32 cellular contexts compared by ENCODE assay signal in the genomic region with DNA sequence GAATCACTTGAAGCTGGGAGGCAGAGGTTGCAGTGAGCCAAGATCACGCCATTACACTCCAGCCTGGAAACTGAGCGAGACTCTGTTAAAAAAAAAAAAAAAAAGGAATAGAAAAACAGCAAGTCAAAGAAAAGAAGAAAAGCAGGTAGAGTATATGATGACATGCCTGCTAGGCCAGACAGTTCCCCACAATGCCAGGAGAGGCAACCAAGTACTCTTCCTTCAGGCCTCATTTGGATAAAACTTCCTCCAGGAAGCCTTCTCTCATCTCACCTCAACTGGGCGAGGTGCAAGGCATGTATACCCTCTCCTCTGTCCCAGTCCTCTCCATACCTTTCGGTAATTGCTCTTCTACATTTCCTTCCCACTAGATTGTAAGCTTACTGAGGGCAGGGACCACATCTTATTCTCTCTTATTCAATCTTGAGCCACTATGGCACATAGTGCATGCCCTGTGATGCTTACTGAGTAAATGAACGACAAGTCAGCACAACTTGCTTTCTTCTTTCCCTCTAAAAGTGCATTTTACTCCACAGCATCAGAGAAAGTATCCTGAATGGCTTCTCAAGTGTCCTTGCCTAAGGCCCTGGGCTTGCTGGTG.
"Had no signal": no experiment of that assay in that cellular context is flagged by ENCODE, and none has a peak within 500 bp of the region (broad histone marks: within the 10 kb centered on the region; RNA-seq: fewer than 3 reads in every experiment).

No MANE protein-coding gene starts in this region.

- H3K36me3 Mint-ChIP-seq: activated CD4-positive, alpha-beta memory T cell treated with anti-CD3 and anti-CD28 coated beads for 36 hours; activated naive CD4-positive, alpha-beta T cell treated with anti-CD3 and anti-CD28 coated beads, Interleukin-2, amount 10 ng/mL, durations not matched to agents 7 days and 5 days; activated naive CD4-positive, alpha-beta T cell treated with anti-CD3 and anti-CD28 coated beads, Interleukin-2, amount 50 U/mL, for 72 hours; activated naive CD8-positive, alpha-beta T cell treated with anti-CD3 and anti-CD28 coated beads, Interleukin-2, amount 10 ng/mL, durations not matched to agents 7 days and 5 days had no signal

- H3K4me1 ChIP-seq: ascending aorta, foreskin keratinocyte, gastrocnemius medialis had no signal

- ATAC-seq: activated CD4-positive, alpha-beta T cell treated with anti-CD3 and anti-CD28 coated beads for 36 hours; activated CD8-positive, alpha-beta memory T cell treated with anti-CD3 and anti-CD28 coated beads, Interleukin-2, amount 10 ng/mL, durations not matched to agents 7 days and 5 days; activated CD8-positive, alpha-beta T cell treated with anti-CD3 and anti-CD28 coated beads, Interleukin-2, amount 10 ng/mL, durations not matched to agents 7 days and 5 days; activated naive CD4-positive, alpha-beta T cell treated with anti-CD3 and anti-CD28 coated beads, Interleukin-2, amount 50 U/mL, for 72 hours; foreskin keratinocyte; gastrocnemius medialis; heart right ventricle; T-helper 17 cell had no signal

- H3K9me3 ChIP-seq: ascending aorta, esophagus muscularis mucosa, gastrocnemius medialis, heart right ventricle had no signal

- H3K4me3 Mint-ChIP-seq: activated CD4-positive, alpha-beta memory T cell treated with anti-CD3 and anti-CD28 coated beads for 36 hours; activated CD4-positive, alpha-beta T cell treated with anti-CD3 and anti-CD28 coated beads for 36 hours; activated CD4-positive, alpha-beta T cell treated with anti-CD3 and anti-CD28 coated beads, Interleukin-2, amount 10 ng/mL, durations not matched to agents 24 days and 14 days; activated CD8-positive, alpha-beta memory T cell treated with anti-CD3 and anti-CD28 coated beads, Interleukin-2, amount 10 ng/mL, durations not matched to agents 7 days and 5 days; activated CD8-positive, alpha-beta T cell treated with anti-CD3 and anti-CD28 coated beads, Interleukin-2, amount 10 ng/mL, durations not matched to agents 7 days and 5 days; activated naive CD4-positive, alpha-beta T cell treated with anti-CD3 and anti-CD28 coated beads, Interleukin-2, amount 10 ng/mL, durations not matched to agents 7 days and 5 days; activated naive CD8-positive, alpha-beta T cell treated with anti-CD3 and anti-CD28 coated beads, Interleukin-2, amount 10 ng/mL, durations not matched to agents 7 days and 5 days; T-helper 17 cell; T-helper 2 cell treated with Interferon-gamma antibody and Interleukin-4, amounts not matched to agents 5 μg/mL and 100 μg/mL, for 36 hours had no signal

- H3K27ac Mint-ChIP-seq: activated CD4-positive, alpha-beta memory T cell treated with anti-CD3 and anti-CD28 coated beads for 36 hours; activated CD4-positive, alpha-beta T cell treated with anti-CD3 and anti-CD28 coated beads for 36 hours; activated CD4-positive, alpha-beta T cell treated with anti-CD3 and anti-CD28 coated beads, Interleukin-2, amount 10 ng/mL, durations not matched to agents 24 days and 14 days; activated CD8-positive, alpha-beta memory T cell treated with anti-CD3 and anti-CD28 coated beads, Interleukin-2, amount 10 ng/mL, durations not matched to agents 7 days and 5 days; activated CD8-positive, alpha-beta T cell treated with anti-CD3 and anti-CD28 coated beads, Interleukin-2, amount 10 ng/mL, durations not matched to agents 7 days and 5 days; activated naive CD4-positive, alpha-beta T cell treated with anti-CD3 and anti-CD28 coated beads, Interleukin-2, amount 10 ng/mL, durations not matched to agents 7 days and 5 days; activated naive CD4-positive, alpha-beta T cell treated with anti-CD3 and anti-CD28 coated beads, Interleukin-2, amount 50 U/mL, for 72 hours; activated naive CD8-positive, alpha-beta T cell treated with anti-CD3 and anti-CD28 coated beads, Interleukin-2, amount 10 ng/mL, durations not matched to agents 7 days and 5 days; T-helper 17 cell; T-helper 2 cell treated with Interferon-gamma antibody and Interleukin-4, amounts not matched to agents 5 μg/mL and 100 μg/mL, for 36 hours had no signal

- H3K27me3 ChIP-seq: ascending aorta, brain microvascular endothelial cell, esophagus muscularis mucosa, foreskin keratinocyte, gastrocnemius medialis, heart right ventricle had no signal

- H3K9me3 Mint-ChIP-seq: activated CD4-positive, alpha-beta memory T cell treated with anti-CD3 and anti-CD28 coated beads for 36 hours; activated naive CD4-positive, alpha-beta T cell treated with anti-CD3 and anti-CD28 coated beads, Interleukin-2, amount 10 ng/mL, durations not matched to agents 7 days and 5 days; activated naive CD4-positive, alpha-beta T cell treated with anti-CD3 and anti-CD28 coated beads, Interleukin-2, amount 50 U/mL, for 72 hours; T-helper 2 cell treated with Interferon-gamma antibody and Interleukin-4, amounts not matched to agents 5 μg/mL and 100 μg/mL, for 36 hours had no signal

- H3K4me3 ChIP-seq: ascending aorta, esophagus muscularis mucosa, gastrocnemius medialis, heart right ventricle had no signal

- H3K27ac ChIP-seq: ascending aorta, brain microvascular endothelial cell, esophagus muscularis mucosa, foreskin keratinocyte, gastrocnemius medialis, heart right ventricle had no signal

- DNase-seq: activated CD4-positive, alpha-beta memory T cell treated with anti-CD3 and anti-CD28 coated beads for 36 hours; activated CD4-positive, alpha-beta T cell treated with anti-CD3 and anti-CD28 coated beads for 36 hours; activated CD4-positive, alpha-beta T cell treated with anti-CD3 and anti-CD28 coated beads, Interleukin-2, amount 10 ng/mL, durations not matched to agents 24 days and 14 days; activated CD4-positive, CD25-positive, alpha-beta regulatory T cell; activated CD4-positive, CD25-positive, alpha-beta regulatory T cell treated with anti-CD3 and anti-CD28 coated beads, Interleukin-2, amount 50 U/mL, for 72 hours; activated CD8-positive, alpha-beta memory T cell treated with anti-CD3 and anti-CD28 coated beads, Interleukin-2, amount 10 ng/mL, durations not matched to agents 7 days and 5 days; activated CD8-positive, alpha-beta memory T cell treated with anti-CD3 and anti-CD28 coated beads, Interleukin-2, amount 50 U/mL, for 4 hours; activated CD8-positive, alpha-beta T cell treated with anti-CD3 and anti-CD28 coated beads, Interleukin-2, amount 10 ng/mL, durations not matched to agents 7 days and 5 days; activated gamma-delta T cell; activated naive CD4-positive, alpha-beta T cell; activated naive CD4-positive, alpha-beta T cell treated with anti-CD3 and anti-CD28 coated beads, Interleukin-2, amount 10 ng/mL, durations not matched to agents 7 days and 5 days; activated naive CD8-positive, alpha-beta T cell treated with anti-CD3 and anti-CD28 coated beads, Interleukin-2, amount 10 ng/mL, durations not matched to agents 7 days and 5 days; activated T-cell treated with anti-CD3 and anti-CD28 coated beads, Interleukin-2, amount 50 U/mL, for 1 hour; activated T-cell treated with anti-CD3 and anti-CD28 coated beads, Interleukin-2, amount 50 U/mL, for 48 hours; brain microvascular endothelial cell; caudate nucleus; cortex of kidney; dermis blood vessel endothelial cell; effector memory CD4-positive, alpha-beta T cell; erythroblast; foreskin keratinocyte; gastrocnemius medialis; glutamatergic neuron; heart right ventricle; T-helper 1 cell; T-helper 17 cell; T1000 had no signal

- H3K4me1 Mint-ChIP-seq: activated CD4-positive, alpha-beta T cell treated with anti-CD3 and anti-CD28 coated beads, Interleukin-2, amount 10 ng/mL, durations not matched to agents 24 days and 14 days; activated CD8-positive, alpha-beta memory T cell treated with anti-CD3 and anti-CD28 coated beads, Interleukin-2, amount 10 ng/mL, durations not matched to agents 7 days and 5 days; activated naive CD4-positive, alpha-beta T cell treated with anti-CD3 and anti-CD28 coated beads, Interleukin-2, amount 10 ng/mL, durations not matched to agents 7 days and 5 days; activated naive CD8-positive, alpha-beta T cell treated with anti-CD3 and anti-CD28 coated beads, Interleukin-2, amount 10 ng/mL, durations not matched to agents 7 days and 5 days; T-helper 17 cell had no signal

- FAIRE-seq: colon had no signal

- H3K36me3 ChIP-seq: ascending aorta, brain microvascular endothelial cell, esophagus muscularis mucosa, gastrocnemius medialis, heart right ventricle had no signal
